Comparison of ENCODE assay signal across 8 cellular contexts in the genomic region with DNA sequence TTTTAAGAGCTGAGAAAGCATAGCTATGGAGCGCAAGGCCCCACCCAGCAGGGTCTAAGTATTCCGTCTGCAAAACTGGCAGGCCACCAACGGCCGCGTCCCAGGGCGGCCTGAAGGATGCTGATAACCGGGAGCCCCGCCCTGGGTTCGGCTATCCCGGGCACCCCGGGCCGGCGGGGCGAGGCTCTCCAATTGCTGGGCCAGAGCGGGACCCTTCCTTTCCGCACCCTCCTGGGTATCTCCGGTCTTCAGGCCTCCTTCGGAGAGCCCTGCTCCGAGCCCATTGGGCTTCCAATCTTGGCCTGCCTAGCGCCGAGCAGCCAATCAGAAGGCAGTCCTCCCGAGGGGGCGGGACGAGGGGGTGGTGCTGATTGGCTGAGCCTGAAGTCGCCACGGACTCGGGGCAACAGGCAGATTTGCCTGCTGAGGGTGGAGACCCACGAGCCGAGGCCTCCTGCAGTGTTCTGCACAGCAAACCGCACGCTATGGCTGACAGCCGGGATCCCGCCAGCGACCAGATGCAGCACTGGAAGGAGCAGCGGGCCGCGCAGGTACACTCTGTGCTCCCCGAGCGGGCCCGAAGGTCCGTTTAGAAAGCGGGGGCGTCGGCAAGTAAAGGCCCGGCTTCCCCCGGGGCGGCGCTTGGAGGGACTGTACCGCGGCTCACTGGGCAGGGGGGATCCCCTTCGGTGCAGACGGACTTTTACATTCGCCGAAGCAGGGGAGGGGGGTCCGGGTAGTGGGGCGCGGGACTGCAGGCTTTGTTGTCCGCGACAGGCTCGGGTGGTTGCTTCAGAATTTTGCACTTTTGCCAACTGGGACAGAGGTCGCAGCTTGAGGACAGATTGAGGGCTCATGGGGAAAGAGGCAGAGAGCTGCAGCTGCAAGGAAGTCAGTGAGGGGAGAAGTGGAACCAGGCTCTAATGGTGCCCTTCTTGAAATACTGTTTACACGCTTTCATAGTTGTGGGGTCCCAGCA. TPM values are rescaled to one million over a fixed set of nuclear protein-coding genes. Genes with fewer than 3 reads are reported as not detected.
DNase-seq lines count a peak whose midpoint lies in the region; ATAC-seq and TF ChIP-seq lines count a peak whose summit lies in the region.

Gene CAT, plus strand, starts transcription at position 406 of the 979 bp plus-strand sequence. Its CDS starts 80 bp downstream, at position 486.

- H3K36me3 Mint-ChIP-seq in dendritic cell treated with granulocyte-macrophage colony-stimulating factor and Interleukin-4, amounts not matched to agents 40 ng/mL and 50 ng/mL, for 4 days (ENCODE audit: low read depth), result peaks cover 17% of the 10 kb centered on the region

- ATAC-seq in GM19372 (IDR thresholded peaks at IDR 0.05; ENCODE audit: low read depth, unreplicated experiment), result peak; percentile 96
- peak; percentile 99 for ATAC-seq in HG03558 (IDR thresholded peaks at IDR 0.05; ENCODE audit: extremely low read depth, unreplicated experiment)
- peak; percentile 97 to 99 for ATAC-seq in lower lobe of right lung

- peaks cover 41% of the 10 kb centered on the region for H3K4me1 Mint-ChIP-seq in dendritic cell treated with granulocyte-macrophage colony-stimulating factor and Interleukin-4, amounts not matched to agents 40 ng/mL and 50 ng/mL, for 4 days (ENCODE audit: low read depth)

- no peaks in the 10 kb centered on the region for H3K36me3 ChIP-seq in lower lobe of right lung

- H3K4me3 Mint-ChIP-seq in dendritic cell treated with granulocyte-macrophage colony-stimulating factor and Interleukin-4, amounts not matched to agents 40 ng/mL and 50 ng/mL, for 4 days, result peak within 1 kb of the TSS; percentile 91

- intact Hi-C loops in dendritic cell treated with granulocyte-macrophage colony-stimulating factor and Interleukin-4, amounts not matched to agents 40 ng/mL and 50 ng/mL, for 4 days (cut with micrococcal nuclease), result loop anchor here (2.0 kb wide), 1 partner anchor 34 kb away; no protein-coding TSS in a partner anchor
- intact Hi-C loops in lower lobe of right lung (cut with DNase I), result no loop called here

- H3K9me3 Mint-ChIP-seq in dendritic cell treated with granulocyte-macrophage colony-stimulating factor and Interleukin-4, amounts not matched to agents 40 ng/mL and 50 ng/mL, for 4 days, result no peaks in the 10 kb centered on the region

- no peaks in the 10 kb centered on the region for H3K27me3 Mint-ChIP-seq in dendritic cell treated with granulocyte-macrophage colony-stimulating factor and Interleukin-4, amounts not matched to agents 40 ng/mL and 50 ng/mL, for 4 days

- H3K9me3 ChIP-seq in lower lobe of right lung, result no peaks in the 10 kb centered on the region

- no peak for TF ChIP-seq CTCF in lower lobe of right lung (IDR thresholded peaks at IDR 0.05)

- H3K27me3 ChIP-seq in lower lobe of right lung (ENCODE audit: low read depth), result no peaks in the 10 kb centered on the region

- peak within 1 kb of the TSS; percentile 95 for H3K27ac ChIP-seq in lower lobe of right lung

- DNase-seq in C1 segment of cervical spinal cord (lab: John Stamatoyannopoulos, UW) (peak; percentile 73 to 95 (median 90)), NCI-H748 treated with DMSO at 0.1 percent for 48 hours (lab: John Stamatoyannopoulos, UW) (peak; percentile 87), lower lobe of right lung (peak; percentile 99)
- DNase-seq in activated CD4-positive, alpha-beta T cell treated with anti-CD3 and anti-CD28 coated beads, Interleukin-2, amount 50 U/mL, for 24 hours (ENCODE audit: low read depth in 1 of 2, low spot score in 1 of 2), result peak; percentile 91 to 97
- DNase-seq in stimulated activated CD4-positive, alpha-beta T cell treated with anti-CD3 and anti-CD28 coated beads, TNF-alpha, amount 100 ng/mL, for 48 hours (ENCODE audit: low read depth in 3 of 3), result peak; percentile 96

- peak within 1 kb of the TSS; percentile 76 for H3K4me3 ChIP-seq in lower lobe of right lung

- H3K27ac Mint-ChIP-seq in dendritic cell treated with granulocyte-macrophage colony-stimulating factor and Interleukin-4, amounts not matched to agents 40 ng/mL and 50 ng/mL, for 4 days, result peak within 1 kb of the TSS; percentile 97

- H3K4me1 ChIP-seq in lower lobe of right lung, result peaks cover 55% of the 10 kb centered on the region

RNA-seq across cellular contexts. Expression of gene CAT, which starts in this region (rescaled TPM):
- 259 TPM for total RNA-seq in lower lobe of right lung

Comparison
In these comparisons a context has a peak if more than half of its experiments do, and no peak if none do; other contexts are left out.
1. Peak in every context shown above with its lines: DNase-seq, ATAC-seq, H3K4me3 ChIP-seq and H3K27ac ChIP-seq.